1 cellular context compared by ENCODE assay signal in genomic region chr13:102798653-102799543, GRCh38.
TF ChIP-seq lines count a peak whose summit lies in the region.

A gene with protein sequence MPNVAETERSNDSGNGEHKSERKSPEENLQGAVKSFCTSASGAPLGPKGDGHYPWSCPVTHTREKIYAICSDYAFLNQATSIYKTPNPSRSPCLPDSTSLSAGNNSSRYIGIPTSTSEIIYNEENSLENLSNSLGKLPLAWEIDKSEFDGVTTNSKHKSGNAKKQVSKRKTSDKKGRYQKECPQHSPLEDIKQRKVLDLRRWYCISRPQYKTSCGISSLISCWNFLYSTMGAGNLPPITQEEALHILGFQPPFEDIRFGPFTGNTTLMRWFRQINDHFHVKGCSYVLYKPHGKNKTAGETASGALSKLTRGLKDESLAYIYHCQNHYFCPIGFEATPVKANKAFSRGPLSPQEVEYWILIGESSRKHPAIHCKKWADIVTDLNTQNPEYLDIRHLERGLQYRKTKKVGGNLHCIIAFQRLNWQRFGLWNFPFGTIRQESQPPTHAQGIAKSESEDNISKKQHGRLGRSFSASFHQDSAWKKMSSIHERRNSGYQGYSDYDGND (plus strand): TSS chr13:102799119. CDS start chr13:102807268, 8,149 bp downstream.
Gene POGLUT2 (minus strand): TSS chr13:102798976. CDS start chr13:102798670, 306 bp downstream.

TF ChIP-seq in IMR-90, 13 proteins besides CTCF, POLR2A, EP300 and RAD21 (continued from another document):
- TF ChIP-seq RFX5 (IDR thresholded peaks at IDR 0.05; ENCODE audit: low read depth, low read length) (no peak), NFE2L2 (IDR thresholded peaks at IDR 0.05; ENCODE audit: low read depth, low read length) (no peak), SMC3 (IDR thresholded peaks at IDR 0.05; ENCODE audit: low read depth, low read length) (no peak), CHD1 (IDR thresholded peaks at IDR 0.05; ENCODE audit: low read depth, low read length) (no peak), RCOR1 (IDR thresholded peaks at IDR 0.05; ENCODE audit: insufficient replicate concordance, low read length) (no peak), MAFK (IDR thresholded peaks at IDR 0.05; ENCODE audit: low read depth, low read length) (no peak), CEBPB (IDR thresholded peaks at IDR 0.05; ENCODE audit: low read depth, low read length) (no peak), BHLHE40 (IDR thresholded peaks at IDR 0.05; ENCODE audit: low read depth, low read length) (no peak; the same call in 1 of the 2 replicates), MAZ (IDR thresholded peaks at IDR 0.05; ENCODE audit: borderline replicate concordance, low read depth, low read length) (no peak), MXI1 (IDR thresholded peaks at IDR 0.05; ENCODE audit: borderline replicate concordance, low read depth, low read length) (0 out of 2 replicates have a peak, but pooled peaks have one; percentile 38), ELK1 (IDR thresholded peaks at IDR 0.05; ENCODE audit: borderline replicate concordance, low read depth, low read length) (no peak)
- TF ChIP-seq, protein P1, sequence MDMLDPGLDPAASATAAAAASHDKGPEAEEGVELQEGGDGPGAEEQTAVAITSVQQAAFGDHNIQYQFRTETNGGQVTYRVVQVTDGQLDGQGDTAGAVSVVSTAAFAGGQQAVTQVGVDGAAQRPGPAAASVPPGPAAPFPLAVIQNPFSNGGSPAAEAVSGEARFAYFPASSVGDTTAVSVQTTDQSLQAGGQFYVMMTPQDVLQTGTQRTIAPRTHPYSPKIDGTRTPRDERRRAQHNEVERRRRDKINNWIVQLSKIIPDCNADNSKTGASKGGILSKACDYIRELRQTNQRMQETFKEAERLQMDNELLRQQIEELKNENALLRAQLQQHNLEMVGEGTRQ (IDR thresholded peaks at IDR 0.05; ENCODE audit: low read depth, low read length): peak; percentile 83
